Comparison of ENCODE assay signal across 25 cellular contexts in the genomic region with DNA sequence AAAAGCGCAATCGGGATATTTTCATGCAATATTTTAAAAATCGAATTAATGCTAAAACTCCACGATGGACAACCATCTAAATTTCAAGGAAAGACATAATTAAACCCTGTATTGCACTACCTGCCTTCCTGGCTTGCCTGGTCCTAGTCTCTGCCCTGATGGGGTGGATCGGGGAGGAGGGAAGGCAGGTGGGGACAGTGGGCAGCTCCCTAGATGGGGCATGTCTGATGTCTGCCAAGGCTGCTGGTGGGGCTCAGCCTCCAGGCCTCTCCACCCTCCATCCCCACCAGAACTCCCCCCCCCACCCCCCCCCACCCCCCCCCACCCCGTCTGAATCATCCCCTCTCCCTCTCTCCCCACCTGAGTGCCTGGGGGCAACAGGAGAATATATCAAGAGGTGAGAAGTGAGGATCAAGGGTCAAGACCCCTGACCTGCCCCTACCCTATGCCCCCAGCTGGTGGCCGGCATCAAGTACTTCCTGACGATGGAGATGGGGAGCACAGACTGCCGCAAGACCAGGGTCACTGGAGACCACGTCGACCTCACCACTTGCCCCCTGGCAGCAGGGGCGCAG. TPM values are rescaled to one million over a fixed set of nuclear protein-coding genes. Genes with fewer than 3 reads are reported as not detected.
DNase-seq lines count a peak whose midpoint lies in the region; ATAC-seq and TF ChIP-seq lines count a peak whose summit lies in the region.
"Had no signal": no experiment of that assay in that cellular context is flagged by ENCODE, and none has a peak within 500 bp of the region (broad histone marks: within the 10 kb centered on the region; RNA-seq: fewer than 3 reads in every experiment).

No MANE protein-coding gene starts in this region.

- 55% methylated on average over 6 of the region's 12 CpGs; no CpG with 5 or more reads in 1 of the 2 experiments for WGBS in IMR-90 (ENCODE audit: extremely low coverage in 2 of 2, insufficient read length in 1 of 2), 2 experiments
- 61% methylated on average over 8 of the region's 12 CpGs for WGBS in esophagus muscularis mucosa
- 68% methylated on average over 12 of the region's 12 CpGs for WGBS in smooth muscle cell (ENCODE audit: low lambda C conversion rate)

- H4K20me1 ChIP-seq in IMR-90 (ENCODE audit: insufficient read depth, low read length) (no peaks in the 10 kb centered on the region; the same call in 1 of the 2 replicates), smooth muscle cell (ENCODE audit: low read depth) (no peaks in the 10 kb centered on the region)

- no peaks in the 10 kb centered on the region for H3K9me3 Mint-ChIP-seq in CD8-positive, alpha-beta T cell
- H3K9me3 Mint-ChIP-seq: activated naive CD8-positive, alpha-beta T cell treated with anti-CD3 and anti-CD28 coated beads for 36 hours; activated T-helper 2 cell treated with anti-CD3 and anti-CD28 coated beads, Interferon-gamma antibody, Interleukin-2, Interleukin-4, amounts not matched to agents 10 μg/mL and 5 μg/mL and 100 μg/mL, durations not matched to agents 14 hours and 24 hours and 36 hours; brain had no signal

- no peak overlapping the region for H3K27ac Mint-ChIP-seq in CD8-positive, alpha-beta T cell
- H3K27ac Mint-ChIP-seq: activated CD8-positive, alpha-beta memory T cell treated with anti-CD3 and anti-CD28 coated beads, Interleukin-2, amount 10 ng/mL, durations not matched to agents 7 days and 5 days; activated naive CD8-positive, alpha-beta T cell treated with anti-CD3 and anti-CD28 coated beads for 36 hours; activated T-helper 2 cell treated with anti-CD3 and anti-CD28 coated beads, Interferon-gamma antibody, Interleukin-2, Interleukin-4, amounts not matched to agents 10 μg/mL and 5 μg/mL and 100 μg/mL, durations not matched to agents 14 hours and 24 hours and 36 hours; brain had no signal

- no peak overlapping the region for H3K4me3 ChIP-seq in CD8-positive, alpha-beta T cell (ENCODE audit: low read depth, low read length)
- H3K4me3 ChIP-seq in IMR-90 (ENCODE audit: insufficient read depth, low read depth, low read length) (no peak overlapping the region), esophagus muscularis mucosa (peak overlapping the region; percentile 30 to 55 (median 32)), smooth muscle cell (no peak overlapping the region), HAP-1 (no peak overlapping the region)
- H3K4me3 ChIP-seq: colonic mucosa, hepatocyte had no signal

- intact Hi-C loops in CD8-positive, alpha-beta T cell (cut with DNase I, micrococcal nuclease), result no loop called here
- intact Hi-C loops in IMR-90 (cut with micrococcal nuclease), result no loop called here
- intact Hi-C loops in esophagus muscularis mucosa (cut with DNase I), result no loop called here

- peaks cover 14% of the 10 kb centered on the region for H3K27me3 ChIP-seq in CD8-positive, alpha-beta T cell (ENCODE audit: insufficient read depth, low read length)
- H3K27me3 ChIP-seq in IMR-90 (ENCODE audit: control insufficient read depth, insufficient read depth, low read length) (peaks cover 13% of the 10 kb centered on the region), esophagus muscularis mucosa (peaks cover 0 to 36% (median 22%) of the 10 kb centered on the region in 4 donors), smooth muscle cell (ENCODE audit: low read depth) (peaks cover 14% of the 10 kb centered on the region), HAP-1 (ENCODE audit: low read depth) (no peaks in the 10 kb centered on the region)

- H3K4me1 Mint-ChIP-seq in CD8-positive, alpha-beta T cell (ENCODE audit: low read depth), result peaks cover 3% of the 10 kb centered on the region
- H3K4me1 Mint-ChIP-seq: brain had no signal

- dilution Hi-C loops in IMR-90 (cut with HindIII; ENCODE audit: low sequenced_read_pairs, unreplicated experiment), result no loop called here

- H2AK9ac ChIP-seq in IMR-90 (replicated peaks; ENCODE audit: low read depth, low read length, poor library complexity), result no peak overlapping the region

- peak overlapping the region; percentile 24; the same call in 1 of the 2 replicates for H2AK5ac ChIP-seq in IMR-90 (ENCODE audit: low read depth, low read length)

- H4K5ac ChIP-seq in IMR-90 (ENCODE audit: low read depth, low read length), result no peak overlapping the region

- H3K4ac ChIP-seq in IMR-90 (ENCODE audit: low read depth, low read length), result no peak overlapping the region

- no peak for TF ChIP-seq CTCF in CD8-positive, alpha-beta T cell (IDR thresholded peaks at IDR 0.05)
- TF ChIP-seq CTCF in IMR-90 (conservative IDR thresholded peaks at IDR 0.05; ENCODE audit: low read depth, low read length), result no peak
- TF ChIP-seq CTCF in esophagus muscularis mucosa (IDR thresholded peaks at IDR 0.05), result no peak
- TF ChIP-seq CTCF in smooth muscle cell (IDR thresholded peaks at IDR 0.05; ENCODE audit: borderline replicate concordance, insufficient read depth, poor library complexity, severe bottlenecking), result no peak

- no peak overlapping the region for H2BK15ac ChIP-seq in IMR-90 (ENCODE audit: low read depth, low read length)

- H3K23ac ChIP-seq in IMR-90 (ENCODE audit: low read depth, low read length), result no peak overlapping the region

- no peaks in the 10 kb centered on the region for H3F3A ChIP-seq in smooth muscle cell (ENCODE audit: low read depth)

- CTCF ChIA-PET in CD8-positive, alpha-beta T cell (lab: Charles Lee), result interaction anchor here (1.2 kb wide), 1 partner anchor 10 kb away, joined by 3 read pairs; no protein-coding TSS in a partner anchor
- CTCF ChIA-PET in IMR-90 (lab: Yijun Ruan, JAX), result no interaction called here

- H3K14ac ChIP-seq in IMR-90 (replicated peaks; ENCODE audit: low read depth, low read length), result no peak overlapping the region

- in situ Hi-C loops in IMR-90 (cut with MboI; ENCODE audit: low sequenced_read_pairs) (no loop called here), HAP-1 (cut with MboI; ENCODE audit: low sequenced_read_pairs) (no loop called here)

- H4K8ac ChIP-seq in IMR-90 (ENCODE audit: low read depth in 2 of 2, low read length in 2 of 2), result no peak overlapping the region

- no peak overlapping the region for H3K9ac ChIP-seq in IMR-90 (ENCODE audit: low read depth, low read length)
- no peak overlapping the region for H3K9ac ChIP-seq in smooth muscle cell (ENCODE audit: low read depth)

- no peak for ATAC-seq in CD8-positive, alpha-beta T cell
- ATAC-seq in IMR-90 (ENCODE audit: low read depth), result no peak
- ATAC-seq: activated CD8-positive, alpha-beta memory T cell treated with anti-CD3 and anti-CD28 coated beads, Interleukin-2, amount 10 ng/mL, durations not matched to agents 7 days and 5 days had no signal

- H3K4me2 ChIP-seq in IMR-90 (ENCODE audit: low read depth, low read length) (no peak overlapping the region), smooth muscle cell (peak overlapping the region; percentile 33)

- POLR2A ChIA-PET in CD8-positive, alpha-beta T cell (lab: Charles Lee), result interaction anchor here (1.2 kb wide), 1 partner anchor 161 kb away, joined by 3 read pairs; no protein-coding TSS in a partner anchor
- POLR2A ChIA-PET in IMR-90 (lab: Charles Lee; ENCODE audit: unreplicated experiment), result interaction anchor here (0.5 to 1.7 kb wide), 2 partner anchors 10 to 117 kb away, joined by 5 to 6 read pairs; partner anchors contain the start of gene BANF1

- no peak overlapping the region for H3K18ac ChIP-seq in IMR-90 (ENCODE audit: low read depth, low read length)

- no peaks in the 10 kb centered on the region for H3K79me1 ChIP-seq in IMR-90 (ENCODE audit: low read depth in 1 of 2, low read length in 2 of 2)

- DNase-seq in CD8-positive, alpha-beta T cell, result no peak
- DNase-seq in IMR-90 (no peak), esophagus muscularis mucosa (ENCODE audit: extremely low spot score) (no peak), smooth muscle cell (lab: John Stamatoyannopoulos, UW; ENCODE audit: unreplicated experiment) (no peak), HAP-1 (ENCODE audit: low spot score in 2 of 2) (no peak), NCI-H2081 (lab: John Stamatoyannopoulos, UW) (no peak), iPS-NIHi7 (ENCODE audit: extremely low spot score) (no peak)
- DNase-seq in activated CD4-positive, CD25-positive, alpha-beta regulatory T cell treated with anti-CD3 and anti-CD28 coated beads, Interleukin-2, amount 50 U/mL, for 72 hours, result no peak
- DNase-seq: activated CD4-positive, alpha-beta T cell treated with anti-CD3 and anti-CD28 coated beads for 48 hours; activated CD8-positive, alpha-beta memory T cell treated with anti-CD3 and anti-CD28 coated beads, Interleukin-2, amount 10 ng/mL, durations not matched to agents 7 days and 5 days; colonic mucosa; foreskin fibroblast; NCI-H2171 treated with DMSO at 0.1 percent for 48 hours; NCI-H774; SHP77 treated with DMSO at 0.1 percent for 48 hours; stimulated activated CD4-positive, alpha-beta T cell treated with anti-CD3 and anti-CD28 coated beads, Interleukin-15, amount 100 ng/mL, for 24 hours had no signal

- no peaks in the 10 kb centered on the region for H3K79me2 ChIP-seq in smooth muscle cell (ENCODE audit: low read depth)
- H3K79me2 ChIP-seq: hepatocyte had no signal

- H2BK20ac ChIP-seq in IMR-90 (ENCODE audit: low read depth, low read length), result no peak overlapping the region

- H3K27me3 Mint-ChIP-seq in CD8-positive, alpha-beta T cell (ENCODE audit: low read depth), result peaks cover 12% of the 10 kb centered on the region

- peaks cover 20% of the 10 kb centered on the region for H3K9me1 ChIP-seq in IMR-90 (ENCODE audit: insufficient read depth, low read length)

- TF ChIP-seq POLR2A in IMR-90 (IDR thresholded peaks at IDR 0.05; ENCODE audit: low read depth, low read length) (no peak), esophagus muscularis mucosa (IDR thresholded peaks at IDR 0.05; ENCODE audit: low read depth) (no peak)

- no peak overlapping the region for H4K91ac ChIP-seq in IMR-90 (ENCODE audit: insufficient read depth, low read depth, low read length)

- no peak overlapping the region for H3K56ac ChIP-seq in IMR-90 (ENCODE audit: extremely low read depth, insufficient read depth, low read length)

- TF ChIP-seq EP300 in esophagus muscularis mucosa (IDR thresholded peaks at IDR 0.05), result no peak

- no peak overlapping the region for H3K27ac ChIP-seq in CD8-positive, alpha-beta T cell (ENCODE audit: low read depth, low read length)
- H3K27ac ChIP-seq in IMR-90 (ENCODE audit: insufficient read depth, low read length) (no peak overlapping the region), esophagus muscularis mucosa (replicated peaks in 1 of 4) (no peak overlapping the region), smooth muscle cell (ENCODE audit: low read depth) (peak overlapping the region; percentile 59)
- H3K27ac ChIP-seq: colonic mucosa, hepatocyte had no signal

- no peak for TF ChIP-seq RAD21 in IMR-90 (IDR thresholded peaks at IDR 0.05; ENCODE audit: low read length)

- H2BK120ac ChIP-seq in IMR-90 (ENCODE audit: low read depth, low read length), result 0 out of 2 replicates have a peak overlapping the region, but pooled peaks have one; percentile 13

- no peaks in the 10 kb centered on the region for H3K9me3 ChIP-seq in CD8-positive, alpha-beta T cell (ENCODE audit: low read length)
- H3K9me3 ChIP-seq in IMR-90 (ENCODE audit: control insufficient read depth, insufficient read depth, low read length), result no peaks in the 10 kb centered on the region
- H3K9me3 ChIP-seq in esophagus muscularis mucosa, result no peaks in the 10 kb centered on the region
- no peaks in the 10 kb centered on the region for H3K9me3 ChIP-seq in smooth muscle cell (replicated peaks; ENCODE audit: low read depth)
- H3K9me3 ChIP-seq in HAP-1, result no peaks in the 10 kb centered on the region
- H3K9me3 ChIP-seq: colonic mucosa had no signal

- BruUV-seq in IMR-90 (replicated peaks; lab: Mats Ljungman, UMichigan), result no TSS peak

- H2BK5ac ChIP-seq in IMR-90 (ENCODE audit: low read depth, low read length, poor library complexity, severe bottlenecking), result no peak overlapping the region

- no peaks in the 10 kb centered on the region for H3K36me3 ChIP-seq in CD8-positive, alpha-beta T cell (ENCODE audit: insufficient read depth, low read length)
- H3K36me3 ChIP-seq in IMR-90 (ENCODE audit: control insufficient read depth, insufficient read depth, low read length) (no peaks in the 10 kb centered on the region), esophagus muscularis mucosa (no peaks in the 10 kb centered on the region), smooth muscle cell (ENCODE audit: low read depth) (no peaks in the 10 kb centered on the region), HAP-1 (replicated peaks) (no peaks in the 10 kb centered on the region)
- H3K36me3 ChIP-seq: colonic mucosa had no signal

- H3K4me3 Mint-ChIP-seq in CD8-positive, alpha-beta T cell, result peak overlapping the region; percentile 15
- H3K4me3 Mint-ChIP-seq: activated CD8-positive, alpha-beta memory T cell treated with anti-CD3 and anti-CD28 coated beads, Interleukin-2, amount 10 ng/mL, durations not matched to agents 7 days and 5 days; activated naive CD8-positive, alpha-beta T cell treated with anti-CD3 and anti-CD28 coated beads for 36 hours; brain had no signal

- H2AFZ ChIP-seq in IMR-90 (replicated peaks; ENCODE audit: low read length, poor library complexity) (no peak overlapping the region), smooth muscle cell (ENCODE audit: low read depth) (no peak overlapping the region)
- H2AFZ ChIP-seq: hepatocyte had no signal

- H3K36me3 Mint-ChIP-seq in CD8-positive, alpha-beta T cell, result no peaks in the 10 kb centered on the region
- H3K36me3 Mint-ChIP-seq: activated CD8-positive, alpha-beta memory T cell treated with anti-CD3 and anti-CD28 coated beads, Interleukin-2, amount 10 ng/mL, durations not matched to agents 7 days and 5 days; activated naive CD8-positive, alpha-beta T cell treated with anti-CD3 and anti-CD28 coated beads for 36 hours; brain had no signal

- H3K4me1 ChIP-seq in CD8-positive, alpha-beta T cell (ENCODE audit: insufficient read depth, low read length), result peaks cover 4% of the 10 kb centered on the region
- H3K4me1 ChIP-seq in IMR-90 (ENCODE audit: control insufficient read depth, insufficient read depth, low read length) (peaks cover 9% of the 10 kb centered on the region), esophagus muscularis mucosa (peaks cover 10 to 14% (median 11%) of the 10 kb centered on the region in 4 donors), smooth muscle cell (ENCODE audit: low read depth) (peaks cover 2% of the 10 kb centered on the region), HAP-1 (no peaks in the 10 kb centered on the region)
- H3K4me1 ChIP-seq: colonic mucosa had no signal

RNA-seq across cellular contexts. Expression of gene CST6, which starts 0.7 kb away (rescaled TPM):
- total RNA-seq in CD8-positive, alpha-beta T cell, result not detected
- total RNA-seq in IMR-90 (2012; rRNA removed), result 0.28 and 0.54 TPM in 2 replicates
- polyA plus RNA-seq in IMR-90 (2012; rRNA removed), result 3.0 and 4.9 TPM in 2 replicates
- 1.2 and 6.5 TPM in 2 replicates for polyA plus RNA-seq in IMR-90 (2012; cell fraction: cytosol; rRNA removed)
- polyA plus RNA-seq in IMR-90 (2012; cell fraction: nucleus; rRNA removed; ENCODE audit: low replicate concordance), result 0.37 and 2.0 TPM in 2 replicates
- total RNA-seq in esophagus muscularis mucosa, result not detected
- 54.1 and 97.0 TPM in 2 replicates for total RNA-seq in smooth muscle cell
- 37.6 and 118 TPM in 2 replicates for polyA plus RNA-seq in smooth muscle cell
- total RNA-seq: activated CD8-positive, alpha-beta memory T cell treated with anti-CD3 and anti-CD28 coated beads, Interleukin-2, amount 10 ng/mL, durations not matched to agents 7 days and 5 days; activated naive CD8-positive, alpha-beta T cell treated with anti-CD3 and anti-CD28 coated beads for 36 hours; colonic mucosa; myocyte; OCI-LY7; temporal lobe had no signal

RNA-seq across cellular contexts. Expression of gene BANF1, which starts 10.2 kb away (rescaled TPM):
- total RNA-seq in CD8-positive, alpha-beta T cell, result 10 to 100 TPM; 31.6 to 34.0 TPM
- total RNA-seq in IMR-90 (2012; rRNA removed), result 35.0 and 36.6 TPM in 2 replicates
- 242 and 249 TPM in 2 replicates for polyA plus RNA-seq in IMR-90 (2012; rRNA removed)
- 138 and 343 TPM in 2 replicates for polyA plus RNA-seq in IMR-90 (2012; cell fraction: cytosol; rRNA removed)
- 38.2 and 99.5 TPM in 2 replicates for polyA plus RNA-seq in IMR-90 (2012; cell fraction: nucleus; rRNA removed; ENCODE audit: low replicate concordance)
- 10 to 100 TPM; 46.9 to 72.5 (median 57.9) TPM for total RNA-seq in esophagus muscularis mucosa
- 42.9 and 61.7 TPM in 2 replicates for total RNA-seq in smooth muscle cell
- polyA plus RNA-seq in smooth muscle cell, result 269 and 274 TPM in 2 replicates

RNA-seq across cellular contexts. Expression of gene EIF1AD, which starts 10.5 kb away (rescaled TPM):
- total RNA-seq in CD8-positive, alpha-beta T cell, result 100 to 1,000 TPM; 119 to 126 TPM
- 43.0 and 62.6 TPM in 2 replicates for total RNA-seq in IMR-90 (2012; rRNA removed)
- 30.0 and 32.5 TPM in 2 replicates for polyA plus RNA-seq in IMR-90 (2012; rRNA removed)
- polyA plus RNA-seq in IMR-90 (2012; cell fraction: cytosol; rRNA removed), result 24.4 and 33.2 TPM in 2 replicates
- polyA plus RNA-seq in IMR-90 (2012; cell fraction: nucleus; rRNA removed; ENCODE audit: low replicate concordance), result 19.3 and 23.2 TPM in 2 replicates
- total RNA-seq in esophagus muscularis mucosa, result 10 to 100 TPM; 25.3 to 34.9 (median 28.2) TPM
- total RNA-seq in smooth muscle cell, result 29.3 and 32.0 TPM in 2 replicates
- polyA plus RNA-seq in smooth muscle cell, result 26.6 and 29.3 TPM in 2 replicates

RNA-seq across cellular contexts. Expression of gene CATSPER1, which starts 13.8 kb away (rescaled TPM):
- not detected for total RNA-seq in CD8-positive, alpha-beta T cell
- total RNA-seq in IMR-90 (2012; rRNA removed) (0.18 and 0.28 TPM in 2 replicates), esophagus muscularis mucosa (under 1 TPM in 1 of 4 donors, not detected in 3; 0.52 TPM), smooth muscle cell (not detected in 2 replicates)
- polyA plus RNA-seq in IMR-90 (2012; rRNA removed) (0.91 and 1.0 TPM in 2 replicates), smooth muscle cell (0.55 and 1.7 TPM in 2 replicates)
- 0.80 and 1.8 TPM in 2 replicates for polyA plus RNA-seq in IMR-90 (2012; cell fraction: cytosol; rRNA removed)
- polyA plus RNA-seq in IMR-90 (2012; cell fraction: nucleus; rRNA removed; ENCODE audit: low replicate concordance), result 0.27 and 0.28 TPM in 2 replicates
- total RNA-seq: activated naive CD8-positive, alpha-beta T cell treated with anti-CD3 and anti-CD28 coated beads for 36 hours; hepatocyte; lung microvascular endothelial cell; myocyte; OCI-LY7; temporal lobe had no signal
- polyA plus RNA-seq: hepatocyte had no signal

RNA-seq across cellular contexts. Expression of gene GAL3ST3, which starts 36.5 kb away (rescaled TPM):
- total RNA-seq in CD8-positive, alpha-beta T cell, result not detected
- total RNA-seq in IMR-90 (2012; rRNA removed) (not detected in 2 replicates), esophagus muscularis mucosa (1 to 10 TPM in 3 of 4 donors, under 1 TPM in 1; 0.83 to 7.4 (median 3.3) TPM), smooth muscle cell (0.27 TPM in 1 of 2 replicates, not detected in the other)
- polyA plus RNA-seq in IMR-90 (2012; rRNA removed) (0.19 TPM in 2 replicates), smooth muscle cell (0.23 TPM in 1 of 2 replicates, not detected in the other)
- polyA plus RNA-seq in IMR-90 (2012; cell fraction: cytosol; rRNA removed), result 0.04 and 0.35 TPM in 2 replicates
- polyA plus RNA-seq in IMR-90 (2012; cell fraction: nucleus; rRNA removed; ENCODE audit: low replicate concordance), result 0.28 and 0.32 TPM in 2 replicates
- total RNA-seq: activated CD8-positive, alpha-beta memory T cell treated with anti-CD3 and anti-CD28 coated beads, Interleukin-2, amount 10 ng/mL, durations not matched to agents 7 days and 5 days; colonic mucosa; endothelial cell of umbilical vein; myocyte; OCI-LY7 had no signal

Comparison
In these comparisons a context has a peak if more than half of its experiments do, and no peak if none do; other contexts are left out.
1. H3K4me3 ChIP-seq: peak in esophagus muscularis mucosa (4 of 4); none in CD8-positive, alpha-beta T cell (single experiment), IMR-90 (single experiment), smooth muscle cell (single experiment) and HAP-1 (single experiment).
2. RNA of gene CST6, which starts 0.7 kb away (total RNA-seq): 54.1 to 97.0 TPM in smooth muscle cell; 0.28 to 0.54 TPM in IMR-90, not detected in CD8-positive, alpha-beta T cell and not detected in esophagus muscularis mucosa; every median in the first group is over 10 times any median in the second.